Comparison of ENCODE assay signal across 15 cellular contexts in the genomic region with DNA sequence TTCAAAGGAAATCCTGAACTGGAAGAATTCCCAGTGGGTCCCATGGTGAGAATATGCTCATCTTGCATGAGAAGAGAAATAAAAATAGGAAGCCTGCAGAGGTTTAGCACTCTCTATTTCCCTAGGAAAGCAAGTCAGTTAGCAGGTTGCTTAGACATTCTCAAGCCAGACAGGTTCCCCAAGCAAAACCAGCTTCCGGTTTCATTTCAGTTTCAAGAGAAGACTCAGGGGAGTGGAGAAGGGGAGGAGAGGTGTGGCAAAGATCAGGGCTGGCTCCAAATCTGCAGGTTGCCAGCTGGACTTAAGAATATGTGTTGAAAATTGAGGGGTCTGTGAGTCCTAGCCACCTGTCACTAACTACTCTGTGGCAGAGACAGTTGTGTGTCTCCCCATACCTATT.
DNase-seq lines count a peak whose midpoint lies in the region; ATAC-seq, FAIRE-seq and TF ChIP-seq lines count a peak whose summit lies in the region.
"Had no signal": no experiment of that assay in that cellular context is flagged by ENCODE, and none has a peak within 500 bp of the region (broad histone marks: within the 10 kb centered on the region; RNA-seq: fewer than 3 reads in every experiment).

No MANE protein-coding gene starts in this region.

- no peaks in the 10 kb centered on the region for H3K36me3 ChIP-seq in sigmoid colon

- H3K27me3 ChIP-seq in sigmoid colon = no peaks in the 10 kb centered on the region
- H3K27me3 ChIP-seq: testis had no signal

- H3K9me3 ChIP-seq in sigmoid colon = no peaks in the 10 kb centered on the region
- H3K9me3 ChIP-seq: testis had no signal

- TF ChIP-seq EP300 in sigmoid colon (IDR thresholded peaks at IDR 0.05) = no peak

- FAIRE-seq in GM12892 (lab: Jason Lieb, UNC) = peak; percentile 30
- FAIRE-seq: bronchial epithelial cell, RCC 7860 had no signal

- intact Hi-C loops in sigmoid colon (cut with DNase I) = no loop called here

- ATAC-seq in GM19351 (IDR thresholded peaks at IDR 0.05; ENCODE audit: unreplicated experiment) = peak; percentile 75
- peak; percentile 65 for ATAC-seq in HG02852 (IDR thresholded peaks at IDR 0.05; ENCODE audit: unreplicated experiment)
- peak; percentile 82 for ATAC-seq in HG03521 (IDR thresholded peaks at IDR 0.05; ENCODE audit: unreplicated experiment)
- ATAC-seq: activated T-cell treated with anti-CD3 and anti-CD28 coated beads, Interleukin-2, amount 50 U/mL, for 72 hours had no signal

- TF ChIP-seq POLR2A in GM12892 (IDR thresholded peaks at IDR 0.05; ENCODE audit: low read depth, low read length) = no peak
- TF ChIP-seq POLR2A in sigmoid colon (IDR thresholded peaks at IDR 0.05) = no peak

- 0 to 10% methylated on average over 1 of the region's 1 CpG for WGBS in sigmoid colon, 2 donors

- H3K27ac ChIP-seq in sigmoid colon = no peak overlapping the region
- H3K27ac ChIP-seq: testis had no signal

- H3K4me1 ChIP-seq in sigmoid colon = no peaks in the 10 kb centered on the region
- H3K4me1 ChIP-seq: testis had no signal

- TF ChIP-seq CTCF in sigmoid colon (IDR thresholded peaks at IDR 0.05) = no peak

- H3K4me3 ChIP-seq in sigmoid colon = no peak overlapping the region
- H3K4me3 ChIP-seq: testis had no signal

- no peak for DNase-seq in GM12892 (ENCODE audit: insufficient read length)
- DNase-seq in sigmoid colon = no peak
- no peak for DNase-seq in kidney tubule cell (ENCODE audit: low spot score)
- no peak for DNase-seq in retina
- DNase-seq in iPS-NIHi11 (ENCODE audit: low spot score) = no peak
- DNase-seq: GDM1, GOT3, NCI-H187 treated with DMSO at 0.1 percent for 48 hours had no signal
